In the genomic region with DNA sequence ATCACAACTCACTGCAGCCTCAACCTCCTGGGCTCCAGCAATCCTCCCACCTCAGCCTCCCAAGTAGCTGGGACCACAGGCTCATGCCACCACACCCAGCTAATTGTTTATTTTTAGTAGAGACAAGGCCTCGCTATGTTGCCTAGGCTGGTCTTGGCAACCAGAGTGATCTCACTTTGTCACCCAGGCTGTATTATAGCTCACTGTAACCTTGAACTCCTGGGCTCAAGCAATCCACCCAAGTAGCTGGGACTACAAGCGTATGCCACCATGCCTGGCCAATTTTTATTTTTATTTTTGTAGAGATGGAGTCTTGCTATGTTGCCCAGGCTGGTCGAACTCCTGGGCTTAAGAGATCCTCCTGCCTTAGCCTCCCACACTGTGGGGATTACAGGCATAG, we compare ENCODE assay signal across 9 cellular contexts. TPM values are rescaled to one million over a fixed set of nuclear protein-coding genes. Genes with fewer than 3 reads are reported as not detected.
"Had no signal": no experiment of that assay in that cellular context is flagged by ENCODE, and none has a peak within 500 bp of the region (broad histone marks: within the 10 kb centered on the region; RNA-seq: fewer than 3 reads in every experiment).

No MANE protein-coding gene starts in this region.

RNA-seq across cellular contexts. Expression of a gene that starts 13.0 kb away (rescaled TPM):
- total RNA-seq: activated B cell treated with CpG ODN at 0.5 μM for 24 hours; activated CD4-positive, alpha-beta memory T cell treated with anti-CD3 and anti-CD28 coated beads for 36 hours; activated T-cell treated with anti-CD3 and anti-CD28 coated beads, Interleukin-2, amount 50 U/mL, for 4 hours; activated T-helper 1 cell treated with anti-CD3 and anti-CD28 coated beads, Interleukin-12 subunit alpha, Interleukin-12 subunit beta, Interleukin-2, Interleukin-4 antibody, amounts not matched to agents 30 ng/mL and 10 ng/mL and 1 ng/mL, durations not matched to agents 14 hours and 24 hours and 36 hours; OCI-LY7 had no signal

RNA-seq across cellular contexts. Expression of a gene that starts 16.4 kb away (rescaled TPM):
- total RNA-seq: SK-MEL-5 had no signal

RNA-seq across cellular contexts. Expression of a gene that starts 21.3 kb away (rescaled TPM):
- total RNA-seq: K562, M059J, OCI-LY7, Right ventricle myocardium inferior, SK-MEL-5 had no signal

RNA-seq across cellular contexts. Expression of a gene that starts 26.2 kb away (rescaled TPM):
- total RNA-seq: OCI-LY7 had no signal
